In genomic region chr16:17504050-17504449, GRCh38 we compare ENCODE assay signal across 8 cellular contexts.
"Had no signal": no experiment of that assay in that cellular context is flagged by ENCODE, and none has a peak within 500 bp of the region (broad histone marks: within the 10 kb centered on the region; RNA-seq: fewer than 3 reads in every experiment).

No MANE protein-coding gene starts in this region.

- ATAC-seq: GM23338, HCT116 had no signal

- H3K27ac ChIP-seq: HL-60 had no signal

- H2AFZ ChIP-seq: GM23338 had no signal

- H3K9me3 ChIP-seq: HAP-1 had no signal

- H3K4me3 ChIP-seq: GM23338, HAP-1 had no signal

- DNase-seq: H7, HFFc6, IMR-90, KBM-7 had no signal

- H3K4me2 ChIP-seq: GM23338 had no signal

- H3K4me1 ChIP-seq: HAP-1 had no signal

- H3K36me3 ChIP-seq: HAP-1 had no signal
